ENCODE assay signal across 21 cellular contexts in the genomic region with DNA sequence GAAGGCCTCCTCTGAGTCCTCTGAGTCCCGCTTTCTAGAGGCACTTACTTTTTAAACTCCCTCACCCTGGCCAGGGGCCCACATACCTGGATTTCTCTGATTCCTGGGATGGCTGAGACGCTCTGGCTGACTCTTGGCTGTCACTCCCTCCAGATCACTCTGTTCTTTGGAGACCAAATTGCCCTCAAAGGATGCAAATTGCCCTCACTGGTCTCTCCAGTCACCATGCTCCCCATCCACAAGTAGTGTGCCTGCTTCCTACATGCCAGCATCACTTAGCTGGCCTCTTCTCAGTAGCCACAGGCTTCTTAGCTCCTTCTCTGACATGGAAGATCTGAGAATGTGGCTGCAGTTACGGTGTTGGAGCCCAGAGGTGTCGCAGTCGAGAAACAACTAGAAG. TPM values are rescaled to one million over a fixed set of nuclear protein-coding genes. Genes with fewer than 3 reads are reported as not detected.
"Had no signal": no experiment of that assay in that cellular context is flagged by ENCODE, and none has a peak within 500 bp of the region (broad histone marks: within the 10 kb centered on the region; RNA-seq: fewer than 3 reads in every experiment).

No MANE protein-coding gene starts in this region.

- ATAC-seq: foreskin keratinocyte, left cardiac atrium had no signal

- H3K27ac Mint-ChIP-seq: endodermal cell, immature natural killer cell, nephron progenitor cell had no signal

- H3K27me3 ChIP-seq: neutrophil, sigmoid colon, stomach, upper lobe of left lung had no signal

- H3K4me3 ChIP-seq: left ventricle myocardium inferior, lung, sigmoid colon, skin epidermis, stomach, upper lobe of left lung had no signal

- H3K36me3 Mint-ChIP-seq: immature natural killer cell, naive B cell had no signal

- H3K9me3 Mint-ChIP-seq: endodermal cell, nephron progenitor cell had no signal

- H3K4me3 Mint-ChIP-seq: endodermal cell, immature natural killer cell, naive B cell, nephron progenitor cell had no signal

- H3K27ac ChIP-seq: foreskin keratinocyte, left ventricle myocardium inferior, neutrophil, sigmoid colon, skin epidermis, stomach, upper lobe of left lung had no signal

- H3K4me1 Mint-ChIP-seq: endodermal cell, immature natural killer cell, naive B cell, nephron progenitor cell had no signal

- H3K4me1 ChIP-seq: foreskin keratinocyte, left ventricle myocardium inferior, sigmoid colon, stomach, upper lobe of left lung had no signal

- DNase-seq: cerebellar nuclear complex; dermis blood vessel endothelial cell; endodermal cell; erythroblast; foreskin keratinocyte; immature natural killer cell; kidney; left cardiac atrium; left ventricle myocardium inferior; mesendoderm; naive B cell; nephron progenitor cell; sigmoid colon; stimulated activated CD4-positive, alpha-beta T cell treated with anti-CD3 and anti-CD28 coated beads, Interleukin-12 subunit alpha, Interleukin-12 subunit beta, amount 100 ng/mL, for 4 hours; stimulated activated naive CD4-positive, alpha-beta T cell; stomach; substantia nigra; upper lobe of left lung had no signal

- H3K36me3 ChIP-seq: left ventricle myocardium inferior, neutrophil, sigmoid colon, stomach, upper lobe of left lung had no signal

- H3K9me3 ChIP-seq: left ventricle myocardium inferior, neutrophil, sigmoid colon, stomach, upper lobe of left lung had no signal

RNA-seq across cellular contexts. Expression of gene CCDC68, which starts 41.3 kb away (rescaled TPM):
- polyA plus RNA-seq: immature natural killer cell had no signal
